ENCODE assay signal across 1 cellular context in the genomic region with DNA sequence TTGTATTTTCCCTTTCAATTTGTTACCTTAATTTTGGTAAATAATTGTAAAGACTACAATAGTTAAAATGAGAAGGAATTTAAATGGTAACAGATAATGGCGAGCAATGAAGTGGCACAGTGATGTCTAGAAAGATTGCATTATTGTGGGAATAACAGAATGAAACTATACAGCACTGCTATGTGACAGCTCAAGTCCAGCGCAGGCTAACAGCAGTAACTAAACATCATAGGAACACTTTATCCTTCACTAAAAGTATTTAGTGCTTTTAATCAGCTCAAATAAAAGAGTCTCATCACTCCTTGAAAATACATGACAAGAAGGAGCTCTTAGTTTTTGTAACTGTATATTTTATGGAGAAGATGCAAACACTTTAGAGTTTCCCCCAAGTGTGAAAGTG.
TF ChIP-seq lines count a peak whose summit lies in the region.

No MANE protein-coding gene starts in this region.

TF ChIP-seq in HepG2, 621 proteins besides CTCF, POLR2A, EP300 and RAD21 (continued from another document):
- TF ChIP-seq, protein P1, sequence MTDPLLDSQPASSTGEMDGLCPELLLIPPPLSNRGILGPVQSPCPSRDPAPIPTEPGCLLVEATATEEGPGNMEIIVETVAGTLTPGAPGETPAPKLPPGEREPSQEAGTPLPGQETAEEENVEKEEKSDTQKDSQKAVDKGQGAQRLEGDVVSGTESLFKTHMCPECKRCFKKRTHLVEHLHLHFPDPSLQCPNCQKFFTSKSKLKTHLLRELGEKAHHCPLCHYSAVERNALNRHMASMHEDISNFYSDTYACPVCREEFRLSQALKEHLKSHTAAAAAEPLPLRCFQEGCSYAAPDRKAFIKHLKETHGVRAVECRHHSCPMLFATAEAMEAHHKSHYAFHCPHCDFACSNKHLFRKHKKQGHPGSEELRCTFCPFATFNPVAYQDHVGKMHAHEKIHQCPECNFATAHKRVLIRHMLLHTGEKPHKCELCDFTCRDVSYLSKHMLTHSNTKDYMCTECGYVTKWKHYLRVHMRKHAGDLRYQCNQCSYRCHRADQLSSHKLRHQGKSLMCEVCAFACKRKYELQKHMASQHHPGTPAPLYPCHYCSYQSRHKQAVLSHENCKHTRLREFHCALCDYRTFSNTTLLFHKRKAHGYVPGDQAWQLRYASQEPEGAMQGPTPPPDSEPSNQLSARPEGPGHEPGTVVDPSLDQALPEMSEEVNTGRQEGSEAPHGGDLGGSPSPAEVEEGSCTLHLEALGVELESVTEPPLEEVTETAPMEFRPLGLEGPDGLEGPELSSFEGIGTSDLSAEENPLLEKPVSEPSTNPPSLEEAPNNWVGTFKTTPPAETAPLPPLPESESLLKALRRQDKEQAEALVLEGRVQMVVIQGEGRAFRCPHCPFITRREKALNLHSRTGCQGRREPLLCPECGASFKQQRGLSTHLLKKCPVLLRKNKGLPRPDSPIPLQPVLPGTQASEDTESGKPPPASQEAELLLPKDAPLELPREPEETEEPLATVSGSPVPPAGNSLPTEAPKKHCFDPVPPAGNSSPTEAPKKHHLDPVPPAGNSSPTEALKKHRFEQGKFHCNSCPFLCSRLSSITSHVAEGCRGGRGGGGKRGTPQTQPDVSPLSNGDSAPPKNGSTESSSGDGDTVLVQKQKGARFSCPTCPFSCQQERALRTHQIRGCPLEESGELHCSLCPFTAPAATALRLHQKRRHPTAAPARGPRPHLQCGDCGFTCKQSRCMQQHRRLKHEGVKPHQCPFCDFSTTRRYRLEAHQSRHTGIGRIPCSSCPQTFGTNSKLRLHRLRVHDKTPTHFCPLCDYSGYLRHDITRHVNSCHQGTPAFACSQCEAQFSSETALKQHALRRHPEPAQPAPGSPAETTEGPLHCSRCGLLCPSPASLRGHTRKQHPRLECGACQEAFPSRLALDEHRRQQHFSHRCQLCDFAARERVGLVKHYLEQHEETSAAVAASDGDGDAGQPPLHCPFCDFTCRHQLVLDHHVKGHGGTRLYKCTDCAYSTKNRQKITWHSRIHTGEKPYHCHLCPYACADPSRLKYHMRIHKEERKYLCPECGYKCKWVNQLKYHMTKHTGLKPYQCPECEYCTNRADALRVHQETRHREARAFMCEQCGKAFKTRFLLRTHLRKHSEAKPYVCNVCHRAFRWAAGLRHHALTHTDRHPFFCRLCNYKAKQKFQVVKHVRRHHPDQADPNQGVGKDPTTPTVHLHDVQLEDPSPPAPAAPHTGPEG (CRISPR knock-in tag; IDR thresholded peaks at IDR 0.05), result no peak
- no peak for TF ChIP-seq STAG1 (CRISPR knock-in tag; IDR thresholded peaks at IDR 0.05)
TF ChIP-seq in HepG2: peak in this region for 0.
